Comparison of ENCODE assay signal across 9 cellular contexts in genomic region chr1:46401964-46402626, GRCh38. TPM values are rescaled to one million over a fixed set of nuclear protein-coding genes. Genes with fewer than 3 reads are reported as not detected.
DNase-seq lines count a peak whose midpoint lies in the region; ATAC-seq and TF ChIP-seq lines count a peak whose summit lies in the region.
"Had no signal": no experiment of that assay in that cellular context is flagged by ENCODE, and none has a peak within 500 bp of the region (broad histone marks: within the 10 kb centered on the region; RNA-seq: fewer than 3 reads in every experiment).

No MANE protein-coding gene starts in this region.

- no peak overlapping the region for H3K4me3 Mint-ChIP-seq in progenitor cell of endocrine pancreas (ENCODE audit: low read depth)
- H3K4me3 Mint-ChIP-seq: activated B cell treated with CpG ODN at 0.5 μM for 24 hours had no signal

- intact Hi-C loops in Right ventricle myocardium inferior (cut with DNase I), result no loop called here
- intact Hi-C loops in cardiac septum (cut with DNase I), result no loop called here
- intact Hi-C loops in posterior vena cava (cut with DNase I), result no loop called here

- H3K36me3 Mint-ChIP-seq in progenitor cell of endocrine pancreas (ENCODE audit: insufficient read depth), result peaks cover 2% of the 10 kb centered on the region

- H3K27ac Mint-ChIP-seq in progenitor cell of endocrine pancreas, result no peak overlapping the region
- H3K27ac Mint-ChIP-seq: activated B cell treated with CpG ODN at 0.5 μM for 24 hours had no signal

- TF ChIP-seq CTCF in foreskin fibroblast (IDR thresholded peaks at IDR 0.05; ENCODE audit: low read depth, low read length) (no peak), progenitor cell of endocrine pancreas (IDR thresholded peaks at IDR 0.05; ENCODE audit: unreplicated experiment) (no peak)

- peaks cover 5% of the 10 kb centered on the region for H3K4me1 Mint-ChIP-seq in progenitor cell of endocrine pancreas (ENCODE audit: low read depth)
- H3K4me1 Mint-ChIP-seq: activated B cell treated with CpG ODN at 0.5 μM for 24 hours had no signal

- DNase-seq in Right ventricle myocardium inferior (ENCODE audit: missing footprints) (peak; percentile 77), cardiac septum (ENCODE audit: low spot score) (no peak), RPMI8226 (peak; percentile 53), foreskin fibroblast (peak; percentile 88 to 95), progenitor cell of endocrine pancreas (ENCODE audit: low spot score, unreplicated experiment) (peak; percentile 30), posterior vena cava (ENCODE audit: low spot score) (no peak)
- DNase-seq: activated B cell treated with CpG ODN at 0.5 μM for 24 hours had no signal

- peaks cover 13% of the 10 kb centered on the region for H3K27me3 Mint-ChIP-seq in progenitor cell of endocrine pancreas

- ATAC-seq in Right ventricle myocardium inferior (peak; percentile 73), HG02678 (IDR thresholded peaks at IDR 0.05; ENCODE audit: unreplicated experiment) (no peak), HG03469 (IDR thresholded peaks at IDR 0.05; ENCODE audit: unreplicated experiment) (no peak)

- H3K4me3 ChIP-seq in foreskin fibroblast (ENCODE audit: low read depth in 1 of 2, low read length in 2 of 2), result no peak overlapping the region

- no peaks in the 10 kb centered on the region for H3K9me3 Mint-ChIP-seq in progenitor cell of endocrine pancreas (ENCODE audit: low read depth)
- H3K9me3 Mint-ChIP-seq: activated B cell treated with CpG ODN at 0.5 μM for 24 hours had no signal

RNA-seq across cellular contexts. Expression of gene FAAH, which starts 8.0 kb away (rescaled TPM):
- total RNA-seq in Right ventricle myocardium inferior, result 5.5 TPM
- total RNA-seq in cardiac septum, result 0.97 TPM
- total RNA-seq in progenitor cell of endocrine pancreas, result 36.6 and 38.6 TPM in 2 replicates
- total RNA-seq in posterior vena cava, result 1 to 10 TPM; 2.2 to 2.4 TPM

Comparison
In these comparisons a context has a peak if more than half of its experiments do, and no peak if none do; other contexts are left out.
1. DNase-seq: peak in Right ventricle myocardium inferior (single experiment), RPMI8226 (single experiment), foreskin fibroblast (2 of 2) and progenitor cell of endocrine pancreas (single experiment); none in cardiac septum (single experiment) and posterior vena cava (single experiment).